ENCODE assay signal across 9 cellular contexts in the genomic region with DNA sequence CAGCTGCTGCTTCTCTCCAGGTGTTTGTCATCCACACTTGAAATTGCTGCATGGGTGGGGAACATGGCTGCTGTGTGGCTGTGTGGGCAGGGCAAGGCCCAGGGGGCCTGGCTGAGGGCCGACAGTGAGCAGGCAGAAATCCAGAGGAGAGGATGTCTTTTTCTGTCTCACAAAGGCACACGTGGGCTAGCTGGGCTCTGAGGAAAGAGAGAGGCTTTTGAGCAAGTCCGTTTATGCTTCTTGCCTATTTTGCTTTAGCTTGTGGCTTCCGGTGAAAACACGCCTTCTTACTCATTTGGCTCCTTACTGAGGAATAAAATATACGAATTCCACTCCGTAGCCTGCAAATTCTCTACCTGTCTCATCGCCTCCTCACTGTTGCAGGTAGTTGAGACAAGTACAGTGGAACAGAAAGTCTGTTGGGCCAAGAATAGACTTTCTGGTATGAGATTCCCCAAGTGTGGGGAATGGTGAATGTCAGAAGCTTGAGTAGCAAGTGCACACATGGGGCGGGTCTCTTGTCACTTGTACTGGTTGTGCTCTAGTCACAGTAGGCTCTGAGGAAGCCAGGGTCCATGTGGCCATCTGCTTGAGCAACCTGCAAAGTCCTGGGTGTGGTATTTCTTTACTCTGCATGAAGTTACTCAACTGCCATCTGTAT. TPM values are rescaled to one million over a fixed set of nuclear protein-coding genes. Genes with fewer than 3 reads are reported as not detected.
DNase-seq lines count a peak whose midpoint lies in the region; ATAC-seq and TF ChIP-seq lines count a peak whose summit lies in the region.
"Had no signal": no experiment of that assay in that cellular context is flagged by ENCODE, and none has a peak within 500 bp of the region (broad histone marks: within the 10 kb centered on the region; RNA-seq: fewer than 3 reads in every experiment).

No MANE protein-coding gene starts in this region.

- H3K4me1 ChIP-seq in upper lobe of left lung (peaks cover 42 to 63% (median 55%) of the 10 kb centered on the region in 4 donors), OCI-LY7 (ENCODE audit: insufficient read depth, low read length, poor library complexity, severe bottlenecking) (peaks cover 4% of the 10 kb centered on the region)

- H3K4me2 ChIP-seq in OCI-LY7 (ENCODE audit: low read length) = no peak overlapping the region

- H3K27ac ChIP-seq in upper lobe of left lung (peak overlapping the region; percentile 64 to 85 (median 81)), OCI-LY7 (ENCODE audit: low read depth, low read length, poor library complexity, severe bottlenecking) (no peak overlapping the region)

- H3K9me2 ChIP-seq in OCI-LY7 (ENCODE audit: insufficient read depth, low read length) = no peaks in the 10 kb centered on the region

- H4K20me1 ChIP-seq in OCI-LY7 (ENCODE audit: insufficient read depth, low read length) = no peaks in the 10 kb centered on the region

- H3K79me2 ChIP-seq in OCI-LY7 (ENCODE audit: insufficient read depth, low read depth, low read length) = no peaks in the 10 kb centered on the region

- H3K4me1 Mint-ChIP-seq in activated T-cell treated with anti-CD3 and anti-CD28 coated beads, Interleukin-2, amount 50 U/mL, for 72 hours (ENCODE audit: low read depth) = peaks cover 75% of the 10 kb centered on the region
- H3K4me1 Mint-ChIP-seq in immature natural killer cell = peaks cover 77 to 80% of the 10 kb centered on the region in 2 donors

- no peak overlapping the region for H3K4me3 ChIP-seq in upper lobe of left lung
- H3K4me3 ChIP-seq in OCI-LY7 (ENCODE audit: low read depth, low read length, poor library complexity, severe bottlenecking) = no peak overlapping the region
- H3K4me3 ChIP-seq: heart left ventricle had no signal

- intact Hi-C loops in OCI-LY7 (cut with micrococcal nuclease; ENCODE audit: unreplicated experiment) = loop anchor here (5.0 kb wide), 2 partner anchors 119 to 264 kb away; no protein-coding TSS in a partner anchor

- H3K4me3 Mint-ChIP-seq in activated T-cell treated with anti-CD3 and anti-CD28 coated beads, Interleukin-2, amount 50 U/mL, for 72 hours = peak overlapping the region; percentile 72 to 79
- peak overlapping the region; percentile 71 to 86 (median 82) for H3K4me3 Mint-ChIP-seq in immature natural killer cell

- peaks cover 0 to 3% of the 10 kb centered on the region in 2 donors for H3K9me3 Mint-ChIP-seq in activated T-cell treated with anti-CD3 and anti-CD28 coated beads, Interleukin-2, amount 50 U/mL, for 72 hours
- H3K9me3 Mint-ChIP-seq in immature natural killer cell = no peaks in the 10 kb centered on the region

- TF ChIP-seq CTCF in upper lobe of left lung (IDR thresholded peaks at IDR 0.05) (no peak), OCI-LY7 (conservative IDR thresholded peaks at IDR 0.05; ENCODE audit: low read length) (no peak)

- H2AFZ ChIP-seq in OCI-LY7 (ENCODE audit: low read length) = no peak overlapping the region

- peak; percentile 66 to 73 for ATAC-seq in activated T-cell treated with anti-CD3 and anti-CD28 coated beads, Interleukin-2, amount 50 U/mL, for 72 hours (replicated peaks in 1 of 2)
- peak; percentile 42 to 63 for ATAC-seq in upper lobe of left lung (ENCODE audit: low FRiP score in 2 of 2)
- no peak for ATAC-seq in HG02884 (IDR thresholded peaks at IDR 0.05; ENCODE audit: unreplicated experiment)

- no peak for TF ChIP-seq EP300 in upper lobe of left lung (IDR thresholded peaks at IDR 0.05)

- H3K36me3 Mint-ChIP-seq in activated T-cell treated with anti-CD3 and anti-CD28 coated beads, Interleukin-2, amount 50 U/mL, for 72 hours (ENCODE audit: insufficient read depth in 2 of 2) = no peaks in the 10 kb centered on the region
- H3K36me3 Mint-ChIP-seq in immature natural killer cell = no peaks in the 10 kb centered on the region

- H3K27me3 ChIP-seq in upper lobe of left lung = no peaks in the 10 kb centered on the region
- H3K27me3 ChIP-seq: heart left ventricle had no signal

- BruUV-seq in OCI-LY7 (replicated peaks; lab: Mats Ljungman, UMichigan) = no TSS peak

- DNase-seq in stimulated activated CD4-positive, alpha-beta T cell treated with anti-CD3 and anti-CD28 coated beads, Interleukin-15, amount 100 ng/mL, for 24 hours = peak; percentile 46
- no peak for DNase-seq in stimulated activated CD4-positive, alpha-beta T cell treated with anti-CD3 and anti-CD28 coated beads, Interleukin-4, amount 100 ng/mL, for 1 hour
- peak; percentile 39 to 50 for DNase-seq in activated T-cell treated with anti-CD3 and anti-CD28 coated beads, Interleukin-2, amount 50 U/mL, for 72 hours
- DNase-seq in immature natural killer cell = peak; percentile 50 to 59 (median 55)
- DNase-seq in upper lobe of left lung = peak; percentile 61 to 91
- DNase-seq in OCI-LY7 (ENCODE audit: low spot score) = no peak
- DNase-seq in NCI-H524 treated with DMSO at 0.1 percent for 48 hours (lab: John Stamatoyannopoulos, UW) = no peak
- DNase-seq: heart left ventricle had no signal

- POLR2A ChIA-PET in OCI-LY7 (lab: Charles Lee) = no interaction called here

- H3K27ac Mint-ChIP-seq in activated T-cell treated with anti-CD3 and anti-CD28 coated beads, Interleukin-2, amount 50 U/mL, for 72 hours = peak overlapping the region; percentile 83
- H3K27ac Mint-ChIP-seq in immature natural killer cell = peak overlapping the region; percentile 84 to 97 (median 96)

- H3K9me3 ChIP-seq in upper lobe of left lung (no peaks in the 10 kb centered on the region), OCI-LY7 (ENCODE audit: low read length) (no peaks in the 10 kb centered on the region)
- H3K9me3 ChIP-seq: heart left ventricle had no signal

- 51 to 54% methylated on average over 7 to 9 of the region's 9 CpGs for WGBS in upper lobe of left lung, 2 donors

- CTCF ChIA-PET in OCI-LY7 (lab: Charles Lee; ENCODE audit: unreplicated experiment) = no interaction called here

- peaks cover 0 to 3% (median 0%) of the 10 kb centered on the region in 4 donors for H3K36me3 ChIP-seq in upper lobe of left lung
- H3K36me3 ChIP-seq in OCI-LY7 (ENCODE audit: insufficient read depth, low read length) = peaks cover 7% of the 10 kb centered on the region

- TF ChIP-seq POLR2A in upper lobe of left lung (IDR thresholded peaks at IDR 0.05) = no peak

- no peaks in the 10 kb centered on the region for H3K27me3 Mint-ChIP-seq in activated T-cell treated with anti-CD3 and anti-CD28 coated beads, Interleukin-2, amount 50 U/mL, for 72 hours (ENCODE audit: low read depth)
- peaks cover 3 to 8% (median 5%) of the 10 kb centered on the region in 3 donors for H3K27me3 Mint-ChIP-seq in immature natural killer cell (ENCODE audit: low read depth in 3 of 3)

RNA-seq across cellular contexts. Expression of a gene that starts 28.4 kb away (rescaled TPM):
- 10 to 100 TPM; 40.9 to 47.1 TPM for total RNA-seq in activated T-cell treated with anti-CD3 and anti-CD28 coated beads, Interleukin-2, amount 50 U/mL, for 72 hours
- polyA plus RNA-seq in immature natural killer cell = 10 to 100 TPM; 25.5 to 43.3 (median 26.4) TPM
- 100 to 1,000 TPM in 1 of 6 donors, 10 to 100 TPM in 5; 38.7 to 101 (median 59.2) TPM for total RNA-seq in upper lobe of left lung
- total RNA-seq in OCI-LY7 (2014; rRNA removed; shearing (Covaris generic)) = 38.1 and 54.2 TPM in 2 replicates
- 40.0 and 43.8 TPM in 2 replicates for total RNA-seq in OCI-LY7 (2022)

RNA-seq across cellular contexts. Expression of a gene that starts 42.9 kb away (rescaled TPM):
- under 1 TPM; 0.37 to 0.72 TPM for total RNA-seq in activated T-cell treated with anti-CD3 and anti-CD28 coated beads, Interleukin-2, amount 50 U/mL, for 72 hours
- polyA plus RNA-seq in immature natural killer cell = under 1 TPM in 2 of 3 donors, not detected in 1; 0.09 to 0.17 TPM
- total RNA-seq in upper lobe of left lung (1 to 10 TPM in 5 of 6 donors, under 1 TPM in 1; 0.64 to 2.6 (median 1.2) TPM), OCI-LY7 (2022) (0.24 and 0.36 TPM in 2 replicates)
- 0.13 and 0.16 TPM in 2 replicates for total RNA-seq in OCI-LY7 (2014; rRNA removed; shearing (Covaris generic))

RNA-seq across cellular contexts. Expression of a gene that starts 48.0 kb away (rescaled TPM):
- total RNA-seq in activated T-cell treated with anti-CD3 and anti-CD28 coated beads, Interleukin-2, amount 50 U/mL, for 72 hours = 100 to 1,000 TPM; 131 to 203 TPM
- 100 to 1,000 TPM; 108 to 164 (median 162) TPM for polyA plus RNA-seq in immature natural killer cell
- total RNA-seq in upper lobe of left lung (100 to 1,000 TPM in 4 of 6 donors, 10 to 100 TPM in 2; 56.6 to 184 (median 102) TPM), OCI-LY7 (2022) (3.5 and 5.0 TPM in 2 replicates)
- total RNA-seq in OCI-LY7 (2014; rRNA removed; shearing (Covaris generic)) = 1.2 and 1.3 TPM in 2 replicates

Comparison
In these comparisons a context has a peak if more than half of its experiments do, and no peak if none do; other contexts are left out.
1. DNase-seq: peak in stimulated activated CD4-positive, alpha-beta T cell treated with anti-CD3 and anti-CD28 coated beads, Interleukin-15, amount 100 ng/mL, for 24 hours (single experiment), activated T-cell treated with anti-CD3 and anti-CD28 coated beads, Interleukin-2, amount 50 U/mL, for 72 hours (2 of 2), immature natural killer cell (3 of 3) and upper lobe of left lung (2 of 2); none in stimulated activated CD4-positive, alpha-beta T cell treated with anti-CD3 and anti-CD28 coated beads, Interleukin-4, amount 100 ng/mL, for 1 hour (single experiment), OCI-LY7 (single experiment) and NCI-H524 treated with DMSO at 0.1 percent for 48 hours (single experiment).
2. RNA of a gene that starts 48.0 kb away (total RNA-seq): 131 to 203 TPM in activated T-cell treated with anti-CD3 and anti-CD28 coated beads, Interleukin-2, amount 50 U/mL, for 72 hours and 56.6 to 184 TPM in upper lobe of left lung; 1.2 to 5.0 TPM in OCI-LY7; every median in the first group is over 4 times any median in the second.